Comparison of ENCODE assay signal across 11 cellular contexts in genomic region chr18:36149514-36150289, GRCh38. TPM values are rescaled to one million over a fixed set of nuclear protein-coding genes. Genes with fewer than 3 reads are reported as not detected.
DNase-seq lines count a peak whose midpoint lies in the region; ATAC-seq, FAIRE-seq and TF ChIP-seq lines count a peak whose summit lies in the region.
"Had no signal": no experiment of that assay in that cellular context is flagged by ENCODE, and none has a peak within 500 bp of the region (broad histone marks: within the 10 kb centered on the region; RNA-seq: fewer than 3 reads in every experiment).

No MANE protein-coding gene starts in this region.

- no peak overlapping the region for H3K9ac ChIP-seq in HepG2 (ENCODE audit: insufficient read depth, low read depth, low read length)

- no peak for TF ChIP-seq POLR2A in HepG2 (IDR thresholded peaks at IDR 0.05; ENCODE audit: insufficient read depth in 1 of 2, low read depth in 2 of 2, low read length in 2 of 2)

- no TSS peak for BruUV-seq in HepG2 (replicated peaks; lab: Mats Ljungman, UMichigan)

- TF ChIP-seq RAD21 in HepG2 (CRISPR knock-in tag; IDR thresholded peaks at IDR 0.05) = no peak

- H3K27me3 Mint-ChIP-seq in activated T-cell treated with anti-CD3 and anti-CD28 coated beads, Interleukin-2, amount 50 U/mL, for 72 hours (ENCODE audit: low read depth) = no peaks in the 10 kb centered on the region
- H3K27me3 Mint-ChIP-seq in activated T-cell treated with anti-CD3 and anti-CD28 coated beads, Interleukin-2, amount 50 U/mL, for 4 hours (ENCODE audit: low read depth) = no peaks in the 10 kb centered on the region
- H3K27me3 Mint-ChIP-seq in naive B cell = no peaks in the 10 kb centered on the region
- H3K27me3 Mint-ChIP-seq: type B pancreatic cell had no signal

- peak overlapping the region; percentile 60 for H3K27ac Mint-ChIP-seq in activated T-cell treated with anti-CD3 and anti-CD28 coated beads, Interleukin-2, amount 50 U/mL, for 72 hours
- peak overlapping the region; percentile 60 to 86 (median 78) for H3K27ac Mint-ChIP-seq in naive B cell
- H3K27ac Mint-ChIP-seq: type B pancreatic cell had no signal

- peaks cover 26 to 80% of the 10 kb centered on the region in 2 experiments for H3K36me3 ChIP-seq in HepG2 (replicated peaks in 1 of 2; ENCODE audit: control insufficient read depth in 1 of 2, insufficient read depth in 2 of 2, low read length in 2 of 2)

- peaks cover 6 to 32% of the 10 kb centered on the region in 2 donors for H3K36me3 Mint-ChIP-seq in activated T-cell treated with anti-CD3 and anti-CD28 coated beads, Interleukin-2, amount 50 U/mL, for 72 hours (ENCODE audit: insufficient read depth in 2 of 2)
- H3K36me3 Mint-ChIP-seq in activated T-cell treated with anti-CD3 and anti-CD28 coated beads, Interleukin-2, amount 50 U/mL, for 4 hours (ENCODE audit: insufficient read depth) = peaks cover 42% of the 10 kb centered on the region
- H3K36me3 Mint-ChIP-seq in naive B cell = peaks cover 21 to 40% of the 10 kb centered on the region in 2 donors

- no peak overlapping the region for H3K4me2 ChIP-seq in HepG2 (ENCODE audit: low read depth, low read length)

- no peaks in the 10 kb centered on the region for H4K20me1 ChIP-seq in HepG2 (ENCODE audit: insufficient read depth, low read length)

- POLR2A ChIA-PET in HepG2 (lab: Yijun Ruan, JAX) = no interaction called here

- TF ChIP-seq CTCF in dorsolateral prefrontal cortex (IDR thresholded peaks at IDR 0.05 in 54 of 56, conservative IDR thresholded peaks at IDR 0.05 in 2 of 56; ENCODE audit: low read depth in 1 of 56, partially characterized antibody in 56 of 56) (no peak), HepG2 (CRISPR knock-in tag; IDR thresholded peaks at IDR 0.05) (no peak)

- H3K4me3 Mint-ChIP-seq in activated T-cell treated with anti-CD3 and anti-CD28 coated beads, Interleukin-2, amount 50 U/mL, for 72 hours = no peak overlapping the region
- H3K4me3 Mint-ChIP-seq in activated T-cell treated with anti-CD3 and anti-CD28 coated beads, Interleukin-2, amount 50 U/mL, for 4 hours = no peak overlapping the region
- H3K4me3 Mint-ChIP-seq in naive B cell = peak overlapping the region in 7 of 8 donors; percentile 64 to 84 (median 68)
- H3K4me3 Mint-ChIP-seq: type B pancreatic cell had no signal

- H2AFZ ChIP-seq in HepG2 (ENCODE audit: low read length) = no peak overlapping the region

- CTCF ChIA-PET in HepG2 (lab: Yijun Ruan, JAX; ENCODE audit: low intra/inter-chr PET ratio, low total read pairs) = no interaction called here

- in situ Hi-C loops in HepG2 (cut with HindIII; ENCODE audit: extremely low pct_ligation_motif_present, low pct_unique_long_range_greater_than_20kb) = no loop called here

- peaks cover 23% of the 10 kb centered on the region for H3K4me1 ChIP-seq in HepG2 (ENCODE audit: insufficient read depth, low read length)

- H3K79me2 ChIP-seq in HepG2 (ENCODE audit: insufficient read depth, low read length) = no peaks in the 10 kb centered on the region

- H3K27me3 ChIP-seq in dorsolateral prefrontal cortex = no peaks in the 10 kb centered on the region
- H3K27me3 ChIP-seq in HepG2 (ENCODE audit: control insufficient read depth in 1 of 2, insufficient read depth in 2 of 2, low read length in 2 of 2) = no peaks in the 10 kb centered on the region
- H3K27me3 ChIP-seq: cardiac muscle cell had no signal

- no peak for FAIRE-seq in HepG2 (lab: Jason Lieb, UNC)

- DNase-seq in activated T-cell treated with anti-CD3 and anti-CD28 coated beads, Interleukin-2, amount 50 U/mL, for 72 hours = no peak
- DNase-seq in activated T-cell treated with anti-CD3 and anti-CD28 coated beads, Interleukin-2, amount 50 U/mL, for 4 hours = no peak
- DNase-seq in naive B cell (peak; percentile 51), dorsolateral prefrontal cortex (no peak), putamen (ENCODE audit: low spot score) (no peak), HepG2 (ENCODE audit: low spot score) (no peak)
- DNase-seq: SHP77 treated with DMSO at 0.1 percent for 48 hours had no signal

- H3K9me3 ChIP-seq in HepG2 (ENCODE audit: low read length) = no peaks in the 10 kb centered on the region

- ATAC-seq in activated T-cell treated with anti-CD3 and anti-CD28 coated beads, Interleukin-2, amount 50 U/mL, for 72 hours (replicated peaks in 1 of 2) = no peak
- no peak for ATAC-seq in activated T-cell treated with anti-CD3 and anti-CD28 coated beads, Interleukin-2, amount 50 U/mL, for 4 hours
- peak; percentile 97 for ATAC-seq in GM21723 (IDR thresholded peaks at IDR 0.05; ENCODE audit: unreplicated experiment)
- peak; percentile 96 for ATAC-seq in HG03342 (IDR thresholded peaks at IDR 0.05; ENCODE audit: unreplicated experiment)
- peak; percentile 99 for ATAC-seq in naive B cell (ENCODE audit: low read depth in 2 of 2)
- no peak for ATAC-seq in HepG2

- intact Hi-C loops in dorsolateral prefrontal cortex (cut with DNase I) = no loop called here
- intact Hi-C loops in HepG2 (cut with micrococcal nuclease; ENCODE audit: unreplicated experiment) = no loop called here

- WGBS in HepG2 (ENCODE audit: low lambda C conversion rate) = 98% methylated on average over 5 of the region's 5 CpGs

- no peak overlapping the region for H3K4me3 ChIP-seq in dorsolateral prefrontal cortex
- H3K4me3 ChIP-seq in HepG2 (replicated peaks in 1 of 3; ENCODE audit: insufficient read depth in 1 of 3, low read depth in 2 of 3, low read length in 3 of 3) = no peak overlapping the region
- H3K4me3 ChIP-seq: cardiac muscle cell had no signal

- no peaks in the 10 kb centered on the region for H3K9me3 Mint-ChIP-seq in activated T-cell treated with anti-CD3 and anti-CD28 coated beads, Interleukin-2, amount 50 U/mL, for 72 hours
- no peaks in the 10 kb centered on the region for H3K9me3 Mint-ChIP-seq in activated T-cell treated with anti-CD3 and anti-CD28 coated beads, Interleukin-2, amount 50 U/mL, for 4 hours
- H3K9me3 Mint-ChIP-seq in naive B cell = no peaks in the 10 kb centered on the region
- H3K9me3 Mint-ChIP-seq: type B pancreatic cell had no signal

- peaks cover 9% of the 10 kb centered on the region for H3K4me1 Mint-ChIP-seq in activated T-cell treated with anti-CD3 and anti-CD28 coated beads, Interleukin-2, amount 50 U/mL, for 72 hours (ENCODE audit: low read depth)
- H3K4me1 Mint-ChIP-seq in activated T-cell treated with anti-CD3 and anti-CD28 coated beads, Interleukin-2, amount 50 U/mL, for 4 hours (ENCODE audit: low read depth) = peaks cover 7% of the 10 kb centered on the region
- H3K4me1 Mint-ChIP-seq in naive B cell = peaks cover 35 to 51% (median 36%) of the 10 kb centered on the region in 3 donors

- TF ChIP-seq EP300 in HepG2 (IDR thresholded peaks at IDR 0.05; ENCODE audit: low read depth in 2 of 2, low read length in 2 of 2) = no peak
- TF ChIP-seq EP300 in HepG2 (CRISPR knock-in tag; IDR thresholded peaks at IDR 0.05; ENCODE audit: borderline replicate concordance) = no peak

- H3K27ac ChIP-seq in dorsolateral prefrontal cortex (no peak overlapping the region), HepG2 (ENCODE audit: extremely low read length, insufficient read depth, low read length) (no peak overlapping the region)
- H3K27ac ChIP-seq: cardiac muscle cell had no signal

RNA-seq across cellular contexts. Expression of gene ELP2, which starts 20.0 kb away (rescaled TPM):
- 100 to 1,000 TPM; 107 TPM for total RNA-seq in activated T-cell treated with anti-CD3 and anti-CD28 coated beads, Interleukin-2, amount 50 U/mL, for 72 hours
- 100 to 1,000 TPM in 1 of 3 donors, 10 to 100 TPM in 2; 91.2 to 114 (median 99.2) TPM for total RNA-seq in activated T-cell treated with anti-CD3 and anti-CD28 coated beads, Interleukin-2, amount 50 U/mL, for 4 hours
- polyA plus RNA-seq in naive B cell (ENCODE audit: low read depth in 6 of 6) (100 to 1,000 TPM in 1 of 6 donors, 10 to 100 TPM in 5; 65.3 to 114 (median 80.7) TPM), HepG2 (2011; rRNA removed) (85.0 and 98.7 TPM in 2 replicates)
- total RNA-seq in dorsolateral prefrontal cortex (100 to 1,000 TPM in 75 of 120 experiments, 10 to 100 TPM in 45; 61.4 to 145 (median 105) TPM), HepG2 (2016; rRNA removed; fragmentation: Illumina TruSeq; extraction: Trizol) (100 and 121 TPM in 2 replicates)
- total RNA-seq in HepG2 (2016; cell fraction: cytosol; rRNA removed; fragmentation: Illumina TruSeq; extraction: Trizol; ENCODE audit: low read depth) = 22.9 and 29.1 TPM in 2 replicates
- total RNA-seq in HepG2 (2016; cell fraction: insoluble cytoplasmic fraction; rRNA removed; fragmentation: Illumina TruSeq; extraction: Trizol) = 97.6 and 122 TPM in 2 replicates
- 29.2 and 32.8 TPM in 2 replicates for total RNA-seq in HepG2 (2016; cell fraction: membrane; rRNA removed; fragmentation: Illumina TruSeq; extraction: Trizol)
- 120 and 133 TPM in 2 replicates for total RNA-seq in HepG2 (2016; cell fraction: nucleus; rRNA removed; fragmentation: Illumina TruSeq; extraction: Trizol)
- 45.2 and 52.1 TPM in 2 replicates for polyA plus RNA-seq in HepG2 (2011; cell fraction: cytosol; rRNA removed)
- polyA plus RNA-seq in HepG2 (2011; cell fraction: nucleus; rRNA removed) = 82.7 and 92.7 TPM in 2 replicates
- 91.8 and 96.5 TPM in 2 replicates for polyA plus RNA-seq in HepG2 (2012)
- polyA plus RNA-seq in HepG2 (2016; cell fraction: cytosol; fragmentation: Illumina TruSeq; extraction: Trizol; ENCODE audit: low read depth) = 7.6 and 9.7 TPM in 2 replicates
- 72.7 and 77.3 TPM in 2 replicates for polyA plus RNA-seq in HepG2 (2016; cell fraction: insoluble cytoplasmic fraction; fragmentation: Illumina TruSeq; extraction: Trizol; ENCODE audit: low read depth)
- 13.0 and 14.3 TPM in 2 replicates for polyA plus RNA-seq in HepG2 (2016; cell fraction: membrane; fragmentation: Illumina TruSeq; extraction: Trizol; ENCODE audit: low read depth)
- 146 and 148 TPM in 2 replicates for polyA plus RNA-seq in HepG2 (2016; cell fraction: nucleus; fragmentation: Illumina TruSeq; extraction: Trizol; ENCODE audit: insufficient read depth, low read depth)
- polyA minus RNA-seq in HepG2 (2011; rRNA and poly(A)+ RNA removed; ENCODE audit: low replicate concordance) = 232 and 371 TPM in 2 replicates
- 33.5 and 40.7 TPM in 2 replicates for polyA minus RNA-seq in HepG2 (2011; cell fraction: cytosol; rRNA and poly(A)+ RNA removed)
- polyA minus RNA-seq in HepG2 (2011; cell fraction: nucleus; rRNA and poly(A)+ RNA removed) = 216 and 227 TPM in 2 replicates

RNA-seq across cellular contexts. Expression of gene SLC39A6, which starts 20.6 kb away (rescaled TPM):
- total RNA-seq in activated T-cell treated with anti-CD3 and anti-CD28 coated beads, Interleukin-2, amount 50 U/mL, for 72 hours = 10 to 100 TPM; 25.4 to 27.5 TPM
- total RNA-seq in activated T-cell treated with anti-CD3 and anti-CD28 coated beads, Interleukin-2, amount 50 U/mL, for 4 hours = 10 to 100 TPM; 39.4 to 44.5 (median 40.1) TPM
- 10 to 100 TPM; 24.1 to 34.4 (median 32.0) TPM for polyA plus RNA-seq in naive B cell (ENCODE audit: low read depth in 6 of 6)
- total RNA-seq in dorsolateral prefrontal cortex = 10 to 100 TPM; 26.2 to 53.3 (median 36.5) TPM
- total RNA-seq in HepG2 (2016; rRNA removed; fragmentation: Illumina TruSeq; extraction: Trizol) = 30.6 and 41.7 TPM in 2 replicates
- total RNA-seq in HepG2 (2016; cell fraction: cytosol; rRNA removed; fragmentation: Illumina TruSeq; extraction: Trizol; ENCODE audit: low read depth) = 4.5 and 4.8 TPM in 2 replicates
- total RNA-seq in HepG2 (2016; cell fraction: insoluble cytoplasmic fraction; rRNA removed; fragmentation: Illumina TruSeq; extraction: Trizol) = 30.1 and 41.9 TPM in 2 replicates
- 15.0 and 16.1 TPM in 2 replicates for total RNA-seq in HepG2 (2016; cell fraction: membrane; rRNA removed; fragmentation: Illumina TruSeq; extraction: Trizol)
- 43.0 and 47.6 TPM in 2 replicates for total RNA-seq in HepG2 (2016; cell fraction: nucleus; rRNA removed; fragmentation: Illumina TruSeq; extraction: Trizol)
- polyA plus RNA-seq in HepG2 (2011; rRNA removed) = 53.5 and 59.2 TPM in 2 replicates
- 39.3 and 51.6 TPM in 2 replicates for polyA plus RNA-seq in HepG2 (2011; cell fraction: cytosol; rRNA removed)
- 21.3 and 24.4 TPM in 2 replicates for polyA plus RNA-seq in HepG2 (2011; cell fraction: nucleus; rRNA removed)
- polyA plus RNA-seq in HepG2 (2012) = 27.8 and 30.5 TPM in 2 replicates
- polyA plus RNA-seq in HepG2 (2016; cell fraction: cytosol; fragmentation: Illumina TruSeq; extraction: Trizol; ENCODE audit: low read depth) = 2.1 and 2.7 TPM in 2 replicates
- 21.0 and 25.3 TPM in 2 replicates for polyA plus RNA-seq in HepG2 (2016; cell fraction: insoluble cytoplasmic fraction; fragmentation: Illumina TruSeq; extraction: Trizol; ENCODE audit: low read depth)
- polyA plus RNA-seq in HepG2 (2016; cell fraction: membrane; fragmentation: Illumina TruSeq; extraction: Trizol; ENCODE audit: low read depth) = 6.7 and 7.1 TPM in 2 replicates
- polyA plus RNA-seq in HepG2 (2016; cell fraction: nucleus; fragmentation: Illumina TruSeq; extraction: Trizol; ENCODE audit: insufficient read depth, low read depth) = 40.3 and 40.6 TPM in 2 replicates
- polyA minus RNA-seq in HepG2 (2011; rRNA and poly(A)+ RNA removed; ENCODE audit: low replicate concordance) = 47.6 and 205 TPM in 2 replicates
- polyA minus RNA-seq in HepG2 (2011; cell fraction: cytosol; rRNA and poly(A)+ RNA removed) = 21.0 and 24.8 TPM in 2 replicates
- 22.9 and 37.0 TPM in 2 replicates for polyA minus RNA-seq in HepG2 (2011; cell fraction: nucleus; rRNA and poly(A)+ RNA removed)

RNA-seq across cellular contexts. Expression of gene MOCOS, which starts 37.6 kb away (rescaled TPM):
- total RNA-seq in activated T-cell treated with anti-CD3 and anti-CD28 coated beads, Interleukin-2, amount 50 U/mL, for 72 hours = 1 to 10 TPM in 1 of 2 donors, under 1 TPM in 1; 0.22 to 1.2 TPM
- under 1 TPM; 0.03 to 0.34 (median 0.05) TPM for total RNA-seq in activated T-cell treated with anti-CD3 and anti-CD28 coated beads, Interleukin-2, amount 50 U/mL, for 4 hours
- under 1 TPM in 1 of 6 donors, not detected in 5; 0.08 TPM for polyA plus RNA-seq in naive B cell (ENCODE audit: low read depth in 6 of 6)
- total RNA-seq in dorsolateral prefrontal cortex = 1 to 10 TPM in 10 of 120 experiments, under 1 TPM in 109, not detected in 1; 0.13 to 2.5 (median 0.43) TPM
- 15.4 and 20.0 TPM in 2 replicates for total RNA-seq in HepG2 (2016; rRNA removed; fragmentation: Illumina TruSeq; extraction: Trizol)
- total RNA-seq in HepG2 (2016; cell fraction: cytosol; rRNA removed; fragmentation: Illumina TruSeq; extraction: Trizol; ENCODE audit: low read depth) = 6.6 TPM in 2 replicates
- total RNA-seq in HepG2 (2016; cell fraction: insoluble cytoplasmic fraction; rRNA removed; fragmentation: Illumina TruSeq; extraction: Trizol) = 16.3 and 19.1 TPM in 2 replicates
- 9.0 TPM in 2 replicates for total RNA-seq in HepG2 (2016; cell fraction: membrane; rRNA removed; fragmentation: Illumina TruSeq; extraction: Trizol)
- total RNA-seq in HepG2 (2016; cell fraction: nucleus; rRNA removed; fragmentation: Illumina TruSeq; extraction: Trizol) = 10.5 and 13.5 TPM in 2 replicates
- 7.7 and 10.1 TPM in 2 replicates for polyA plus RNA-seq in HepG2 (2011; rRNA removed)
- 6.0 and 7.8 TPM in 2 replicates for polyA plus RNA-seq in HepG2 (2011; cell fraction: cytosol; rRNA removed)
- polyA plus RNA-seq in HepG2 (2011; cell fraction: nucleus; rRNA removed) = 9.4 and 10.7 TPM in 2 replicates
- 7.5 and 8.7 TPM in 2 replicates for polyA plus RNA-seq in HepG2 (2012)
- 2.9 and 3.1 TPM in 2 replicates for polyA plus RNA-seq in HepG2 (2016; cell fraction: cytosol; fragmentation: Illumina TruSeq; extraction: Trizol; ENCODE audit: low read depth)
- polyA plus RNA-seq in HepG2 (2016; cell fraction: insoluble cytoplasmic fraction; fragmentation: Illumina TruSeq; extraction: Trizol; ENCODE audit: low read depth) = 21.6 and 25.3 TPM in 2 replicates
- 7.1 and 8.1 TPM in 2 replicates for polyA plus RNA-seq in HepG2 (2016; cell fraction: membrane; fragmentation: Illumina TruSeq; extraction: Trizol; ENCODE audit: low read depth)
- polyA plus RNA-seq in HepG2 (2016; cell fraction: nucleus; fragmentation: Illumina TruSeq; extraction: Trizol; ENCODE audit: insufficient read depth, low read depth) = 13.4 and 18.9 TPM in 2 replicates
- 28.6 and 205 TPM in 2 replicates for polyA minus RNA-seq in HepG2 (2011; rRNA and poly(A)+ RNA removed; ENCODE audit: low replicate concordance)
- polyA minus RNA-seq in HepG2 (2011; cell fraction: cytosol; rRNA and poly(A)+ RNA removed) = 9.8 and 12.9 TPM in 2 replicates
- 16.5 and 21.5 TPM in 2 replicates for polyA minus RNA-seq in HepG2 (2011; cell fraction: nucleus; rRNA and poly(A)+ RNA removed)

Comparison
In these comparisons a context has a peak if more than half of its experiments do, and no peak if none do; other contexts are left out.
1. ATAC-seq: peak in GM21723 (single experiment), HG03342 (single experiment) and naive B cell (2 of 2); none in activated T-cell treated with anti-CD3 and anti-CD28 coated beads, Interleukin-2, amount 50 U/mL, for 72 hours (0 of 2), activated T-cell treated with anti-CD3 and anti-CD28 coated beads, Interleukin-2, amount 50 U/mL, for 4 hours (0 of 2) and HepG2 (single experiment).
2. H3K4me3 Mint-ChIP-seq: peak in naive B cell (7 of 8); none in activated T-cell treated with anti-CD3 and anti-CD28 coated beads, Interleukin-2, amount 50 U/mL, for 72 hours (0 of 2) and activated T-cell treated with anti-CD3 and anti-CD28 coated beads, Interleukin-2, amount 50 U/mL, for 4 hours (single experiment).